ENCODE assay signal across 18 cellular contexts in the genomic region with DNA sequence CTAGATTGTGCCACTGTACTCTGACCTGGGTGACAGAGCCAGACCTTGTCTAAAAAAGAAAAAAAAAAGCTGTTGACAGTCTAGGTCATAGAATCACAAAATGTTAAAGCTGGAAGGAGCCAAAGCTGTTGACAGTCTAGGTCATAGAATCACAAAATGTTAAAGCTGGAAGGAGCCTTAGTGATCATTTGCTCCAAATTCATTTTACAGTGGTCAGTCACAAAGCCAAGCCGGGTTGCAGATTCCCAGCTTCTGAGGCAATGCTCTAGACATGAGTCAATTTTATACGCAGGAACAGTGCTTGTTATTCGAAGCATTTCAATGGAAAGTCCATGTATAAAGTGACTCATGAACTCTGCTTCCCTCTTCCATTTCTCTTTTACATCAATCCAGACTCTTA. TPM values are rescaled to one million over a fixed set of nuclear protein-coding genes. Genes with fewer than 3 reads are reported as not detected.
DNase-seq lines count a peak whose midpoint lies in the region; ATAC-seq, FAIRE-seq and TF ChIP-seq lines count a peak whose summit lies in the region.
"Had no signal": no experiment of that assay in that cellular context is flagged by ENCODE, and none has a peak within 500 bp of the region (broad histone marks: within the 10 kb centered on the region; RNA-seq: fewer than 3 reads in every experiment).

No MANE protein-coding gene starts in this region.

- H3K4me3 Mint-ChIP-seq in activated CD8-positive, alpha-beta T cell treated with anti-CD3 and anti-CD28 coated beads for 36 hours, result no peak overlapping the region
- H3K4me3 Mint-ChIP-seq: activated naive CD8-positive, alpha-beta T cell; type B pancreatic cell; WTC11 had no signal

- 77 to 90% (median 89%) methylated on average over 3 of the region's 3 CpGs for WGBS in small intestine, 3 donors

- FAIRE-seq in small intestine (lab: Jason Lieb, UNC), result no peak
- FAIRE-seq: islet of Langerhans had no signal

- no peaks in the 10 kb centered on the region for H3K4me1 ChIP-seq in mucosa of descending colon (ENCODE audit: low read depth)
- no peaks in the 10 kb centered on the region for H3K4me1 ChIP-seq in small intestine (ENCODE audit: control insufficient read depth in 2 of 2, insufficient read depth in 1 of 2, low read depth in 1 of 2, low read length in 1 of 2)
- H3K4me1 ChIP-seq: gastrocnemius medialis had no signal

- TF ChIP-seq CTCF in AG10803 (conservative IDR thresholded peaks at IDR 0.05; ENCODE audit: low read length), result no peak
- TF ChIP-seq CTCF in dorsolateral prefrontal cortex (IDR thresholded peaks at IDR 0.05 in 54 of 56, conservative IDR thresholded peaks at IDR 0.05 in 2 of 56; ENCODE audit: low read depth in 1 of 56, partially characterized antibody in 56 of 56), result no peak
- no peak for TF ChIP-seq CTCF in mucosa of descending colon (IDR thresholded peaks at IDR 0.05)
- TF ChIP-seq CTCF in activated CD8-positive, alpha-beta T cell treated with anti-CD3 and anti-CD28 coated beads for 36 hours (IDR thresholded peaks at IDR 0.05), result no peak

- H3K27ac Mint-ChIP-seq in activated CD8-positive, alpha-beta T cell treated with anti-CD3 and anti-CD28 coated beads for 36 hours, result no peak overlapping the region
- H3K27ac Mint-ChIP-seq: activated naive CD8-positive, alpha-beta T cell; type B pancreatic cell; WTC11 had no signal

- H3K36me3 Mint-ChIP-seq in activated CD8-positive, alpha-beta T cell treated with anti-CD3 and anti-CD28 coated beads for 36 hours (ENCODE audit: low read depth), result no peaks in the 10 kb centered on the region
- H3K36me3 Mint-ChIP-seq: activated naive CD8-positive, alpha-beta T cell; type B pancreatic cell; WTC11 had no signal

- peaks cover 2% of the 10 kb centered on the region for H3K9me3 Mint-ChIP-seq in activated CD8-positive, alpha-beta T cell treated with anti-CD3 and anti-CD28 coated beads for 36 hours
- H3K9me3 Mint-ChIP-seq: type B pancreatic cell had no signal

- peaks cover 22% of the 10 kb centered on the region for H3K27me3 Mint-ChIP-seq in activated CD8-positive, alpha-beta T cell treated with anti-CD3 and anti-CD28 coated beads for 36 hours

- DNase-seq in AG10803 (ENCODE audit: low read depth), result peak; percentile 32
- DNase-seq in NCI-H226, result peak; percentile 61
- DNase-seq in dorsolateral prefrontal cortex, result no peak
- no peak for DNase-seq in mucosa of descending colon
- DNase-seq in stimulated activated CD4-positive, alpha-beta T cell treated with anti-CD3 and anti-CD28 coated beads, Interleukin-12 subunit alpha, Interleukin-12 subunit beta, amount 100 ng/mL, for 4 hours, result no peak
- no peak for DNase-seq in small intestine
- no peak for DNase-seq in activated CD8-positive, alpha-beta T cell treated with anti-CD3 and anti-CD28 coated beads for 36 hours
- DNase-seq: activated CD8-positive, alpha-beta memory T cell treated with anti-CD3 and anti-CD28 coated beads, Interleukin-2, amount 50 U/mL, for 4 hours; C1 segment of cervical spinal cord; gastrocnemius medialis; NCI-H1417 treated with DMSO at 0.1 percent for 48 hours; stimulated activated CD8-positive, alpha-beta memory T cell treated with anti-CD3 and anti-CD28 coated beads, Interleukin-4, amount 100 ng/mL, for 48 hours; SW 1271 had no signal

- H3K4me3 ChIP-seq in AG10803 (ENCODE audit: low read length), result no peak overlapping the region
- no peak overlapping the region for H3K4me3 ChIP-seq in dorsolateral prefrontal cortex
- no peak overlapping the region for H3K4me3 ChIP-seq in mucosa of descending colon
- no peak overlapping the region for H3K4me3 ChIP-seq in small intestine (ENCODE audit: low read depth in 1 of 2, low read length in 2 of 2)
- H3K4me3 ChIP-seq: gastrocnemius medialis had no signal

- CTCF ChIA-PET in activated CD8-positive, alpha-beta T cell treated with anti-CD3 and anti-CD28 coated beads for 36 hours (lab: Charles Lee), result interaction anchor here (1.3 kb wide), 1 partner anchor 94 kb away, joined by 4 read pairs; no protein-coding TSS in a partner anchor

- H3K27ac ChIP-seq in dorsolateral prefrontal cortex (peak overlapping the region in 37 of 59 donors; percentile 6 to 94 (median 64)), small intestine (ENCODE audit: low read depth in 1 of 2, low read length in 1 of 2) (no peak overlapping the region)
- H3K27ac ChIP-seq: gastrocnemius medialis had no signal

- no peaks in the 10 kb centered on the region for H3K4me1 Mint-ChIP-seq in activated CD8-positive, alpha-beta T cell treated with anti-CD3 and anti-CD28 coated beads for 36 hours (ENCODE audit: low read depth)

- intact Hi-C loops in dorsolateral prefrontal cortex (cut with DNase I), result no loop called here
- intact Hi-C loops in mucosa of descending colon (cut with DNase I, micrococcal nuclease), result no loop called here
- intact Hi-C loops in activated CD8-positive, alpha-beta T cell treated with anti-CD3 and anti-CD28 coated beads for 36 hours (cut with micrococcal nuclease), result no loop called here

- POLR2A ChIA-PET in activated CD8-positive, alpha-beta T cell treated with anti-CD3 and anti-CD28 coated beads for 36 hours (lab: Charles Lee), result no interaction called here

- H3K9me3 ChIP-seq in mucosa of descending colon, result no peaks in the 10 kb centered on the region
- no peaks in the 10 kb centered on the region for H3K9me3 ChIP-seq in small intestine (ENCODE audit: control insufficient read depth, low read depth)
- H3K9me3 ChIP-seq: gastrocnemius medialis had no signal

- H3K36me3 ChIP-seq in mucosa of descending colon (ENCODE audit: low read depth), result no peaks in the 10 kb centered on the region
- no peaks in the 10 kb centered on the region for H3K36me3 ChIP-seq in small intestine (ENCODE audit: control insufficient read depth in 2 of 2, insufficient read depth in 2 of 2, low read length in 2 of 2)
- H3K36me3 ChIP-seq: gastrocnemius medialis had no signal

- H3K27me3 ChIP-seq in dorsolateral prefrontal cortex, result peaks cover 0 to 4% (median 0%) of the 10 kb centered on the region in 45 donors
- H3K27me3 ChIP-seq in small intestine (ENCODE audit: control insufficient read depth in 2 of 2, insufficient read depth in 2 of 2, low read length in 2 of 2), result no peaks in the 10 kb centered on the region

- peak; percentile 21 for ATAC-seq in mucosa of descending colon
- no peak for ATAC-seq in activated CD8-positive, alpha-beta T cell treated with anti-CD3 and anti-CD28 coated beads for 36 hours
- no peak for ATAC-seq in GM19455 (IDR thresholded peaks at IDR 0.05; ENCODE audit: unreplicated experiment)
- ATAC-seq: gastrocnemius medialis, WTC11 had no signal

RNA-seq across cellular contexts. Expression of a gene that starts 47.4 kb away (rescaled TPM):
- 100 to 1,000 TPM in 80 of 120 experiments, 10 to 100 TPM in 40; 30.8 to 204 (median 115) TPM for total RNA-seq in dorsolateral prefrontal cortex
- 10 to 100 TPM in 2 of 3 donors, 1 to 10 TPM in 1; 7.5 to 28.6 (median 22.7) TPM for total RNA-seq in mucosa of descending colon
- polyA plus RNA-seq in small intestine, result 10 to 100 TPM in 1 of 3 donors, 1 to 10 TPM in 2; 2.0 to 22.5 (median 2.2) TPM
- not detected for total RNA-seq in activated CD8-positive, alpha-beta T cell treated with anti-CD3 and anti-CD28 coated beads for 36 hours

Comparison
In these comparisons a context has a peak if more than half of its experiments do, and no peak if none do; other contexts are left out.
1. DNase-seq: peak in AG10803 (single experiment) and NCI-H226 (single experiment); none in dorsolateral prefrontal cortex (0 of 10), mucosa of descending colon (0 of 3), stimulated activated CD4-positive, alpha-beta T cell treated with anti-CD3 and anti-CD28 coated beads, Interleukin-12 subunit alpha, Interleukin-12 subunit beta, amount 100 ng/mL, for 4 hours (single experiment), small intestine (single experiment) and activated CD8-positive, alpha-beta T cell treated with anti-CD3 and anti-CD28 coated beads for 36 hours (single experiment).
2. H3K27ac ChIP-seq: peak in dorsolateral prefrontal cortex (37 of 59); none in small intestine (0 of 2).
3. RNA of a gene that starts 47.4 kb away (total RNA-seq): 30.8 to 204 TPM in dorsolateral prefrontal cortex and 7.5 to 28.6 TPM in mucosa of descending colon; not detected in activated CD8-positive, alpha-beta T cell treated with anti-CD3 and anti-CD28 coated beads for 36 hours; every median in the first group is over 4 times any median in the second.